1 cellular context compared by ENCODE assay signal in the genomic region with DNA sequence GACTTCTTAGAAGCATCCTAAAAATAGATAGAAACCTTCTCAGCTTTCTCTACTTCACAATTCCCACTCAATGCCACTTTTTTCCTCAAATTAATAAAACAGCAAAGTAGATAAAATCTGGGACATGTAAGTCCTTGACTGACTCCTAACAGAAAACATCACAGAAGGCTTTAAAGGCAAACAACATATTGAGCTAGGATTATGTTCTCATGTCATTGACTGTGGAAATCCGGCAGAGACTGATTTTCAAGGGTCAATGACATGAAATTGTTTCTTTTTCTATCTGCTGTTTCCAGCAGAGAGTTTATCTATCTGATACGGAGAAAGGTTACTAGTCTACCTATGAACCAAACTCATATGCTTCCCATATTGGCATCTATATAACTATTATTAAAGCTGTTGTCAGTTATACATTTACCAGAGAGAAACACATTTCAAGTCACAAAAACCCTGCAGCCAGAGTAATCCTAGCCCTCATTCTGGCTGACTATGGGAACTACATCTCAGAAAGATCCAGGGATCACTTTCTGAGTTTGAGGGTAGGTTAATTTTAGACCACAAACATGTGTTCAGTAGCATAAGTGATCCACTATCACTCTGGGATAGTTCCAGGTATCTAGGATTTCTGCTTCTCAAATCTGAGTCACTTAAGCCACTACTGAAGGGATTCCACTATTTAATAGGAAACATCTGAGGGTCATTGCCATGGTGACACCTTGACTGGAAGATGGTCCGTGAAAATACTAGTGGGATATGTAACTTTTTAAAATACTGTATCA.
TF ChIP-seq lines count a peak whose summit lies in the region.

No MANE protein-coding gene starts in this region.

TF ChIP-seq in GM23338, 12 proteins besides CTCF, POLR2A, EP300 and RAD21 (continued from another document):
- TF ChIP-seq ZNF462 (CRISPR knock-in tag; IDR thresholded peaks at IDR 0.05) (no peak), STAT1 (IDR thresholded peaks at IDR 0.05; ENCODE audit: unreplicated experiment) (no peak), NANOG (IDR thresholded peaks at IDR 0.05; ENCODE audit: borderline replicate concordance) (no peak), REST (IDR thresholded peaks at IDR 0.05; ENCODE audit: unreplicated experiment) (no peak), EZH2 (IDR thresholded peaks at IDR 0.05; ENCODE audit: low read depth, unreplicated experiment) (no peak), ZNF114 (CRISPR knock-in tag; IDR thresholded peaks at IDR 0.05) (no peak)
